In the genomic region with DNA sequence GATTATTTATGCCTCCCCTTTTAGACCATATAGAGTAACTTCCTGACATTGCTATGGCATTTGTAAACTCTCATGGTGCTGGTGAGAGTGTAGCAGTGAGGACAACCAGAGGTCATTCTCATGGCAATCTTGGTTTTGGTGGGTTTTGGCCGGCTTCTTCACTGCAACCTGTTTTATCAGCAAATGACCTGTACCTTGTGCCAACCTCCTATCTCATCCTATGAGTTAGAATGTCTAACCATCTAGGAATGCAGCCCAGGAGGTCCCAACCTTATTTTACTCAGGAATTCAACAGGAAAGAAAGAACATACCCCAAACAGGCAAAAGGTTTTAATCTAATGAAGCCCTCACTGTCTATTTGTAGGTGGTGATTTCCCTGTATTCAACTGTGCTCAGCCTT, we compare ENCODE assay signal across 20 cellular contexts.
"Had no signal": no experiment of that assay in that cellular context is flagged by ENCODE, and none has a peak within 500 bp of the region (broad histone marks: within the 10 kb centered on the region; RNA-seq: fewer than 3 reads in every experiment).

No MANE protein-coding gene starts in this region.

- H3K9me3 ChIP-seq: colonic mucosa, right atrium auricular region, sigmoid colon, testis, tibial nerve, upper lobe of right lung, vagina had no signal

- H3K36me3 Mint-ChIP-seq: immature natural killer cell; mesothelial cell of epicardium; natural killer cell; stimulated activated naive B cell treated with anti-CD40 and anti-IgM and Interleukin-4, amounts not matched to agents 10 μg/mL and 1 μg/mL and 100 μg/mL, for 72 hours had no signal

- H3K4me3 ChIP-seq: colonic mucosa, right atrium auricular region, sigmoid colon, skin epidermis, testis, tibial nerve, upper lobe of right lung, vagina had no signal

- H3K36me3 ChIP-seq: colonic mucosa, right atrium auricular region, sigmoid colon, tibial nerve, upper lobe of right lung, vagina had no signal

- H3K27ac ChIP-seq: colonic mucosa, right atrium auricular region, sigmoid colon, skin epidermis, testis, tibial nerve, upper lobe of right lung, vagina had no signal

- H3K4me1 ChIP-seq: colonic mucosa, right atrium auricular region, testis, tibial nerve, upper lobe of right lung, vagina had no signal

- H3K27ac Mint-ChIP-seq: immature natural killer cell; mesothelial cell of epicardium; natural killer cell; stimulated activated naive B cell treated with anti-CD40 and anti-IgM and Interleukin-4, amounts not matched to agents 10 μg/mL and 1 μg/mL and 100 μg/mL, for 72 hours; stimulated activated naive CD8-positive, alpha-beta T cell treated with anti-CD3 and anti-CD28 coated beads, Interleukin-15, amount 100 ng/mL, for 72 hours had no signal

- H3K4me1 Mint-ChIP-seq: mesothelial cell of epicardium had no signal

- H3K9me3 Mint-ChIP-seq: stimulated activated naive CD8-positive, alpha-beta T cell treated with anti-CD3 and anti-CD28 coated beads, Interleukin-15, amount 100 ng/mL, for 72 hours had no signal

- DNase-seq: colonic mucosa; dermis blood vessel endothelial cell; glutamatergic neuron; immature natural killer cell; mammary epithelial cell; natural killer cell; posterior cingulate gyrus; sigmoid colon; stimulated activated CD4-positive, alpha-beta T cell treated with anti-CD3 and anti-CD28 coated beads, Interleukin-2, amount 100 ng/mL, for 24 hours; stimulated activated CD4-positive, alpha-beta T cell treated with anti-CD3 and anti-CD28 coated beads, Interleukin-4, amount 100 ng/mL, for 4 hours; stimulated activated naive B cell treated with anti-CD40 and anti-IgM and Interleukin-4, amounts not matched to agents 10 μg/mL and 1 μg/mL and 100 μg/mL, for 72 hours; stimulated activated naive CD8-positive, alpha-beta T cell treated with anti-CD3 and anti-CD28 coated beads, Interleukin-15, amount 100 ng/mL, for 72 hours; testis; upper lobe of right lung had no signal

- H3K4me3 Mint-ChIP-seq: immature natural killer cell; mesothelial cell of epicardium; natural killer cell; neural crest cell; stimulated activated naive B cell treated with anti-CD40 and anti-IgM and Interleukin-4, amounts not matched to agents 10 μg/mL and 1 μg/mL and 100 μg/mL, for 72 hours; stimulated activated naive CD8-positive, alpha-beta T cell treated with anti-CD3 and anti-CD28 coated beads, Interleukin-15, amount 100 ng/mL, for 72 hours had no signal

- H3K27me3 ChIP-seq: colonic mucosa, right atrium auricular region, sigmoid colon, testis, tibial nerve, upper lobe of right lung, vagina had no signal
